In genomic region chr2:27715318-27716165, GRCh38 we compare ENCODE assay signal across 8 cellular contexts. TPM values are rescaled to one million over a fixed set of nuclear protein-coding genes. Genes with fewer than 3 reads are reported as not detected.
DNase-seq lines count a peak whose midpoint lies in the region; ATAC-seq and TF ChIP-seq lines count a peak whose summit lies in the region.

No MANE protein-coding gene starts in this region.

- no peak for TF ChIP-seq CTCF in Panc1 (IDR thresholded peaks at IDR 0.05)
- TF ChIP-seq CTCF in mammary epithelial cell (conservative IDR thresholded peaks at IDR 0.05 in 1 of 2, IDR thresholded peaks at IDR 0.05 in 1 of 2; ENCODE audit: extremely low read depth in 1 of 2, insufficient read depth in 1 of 2, low read depth in 1 of 2, low read length in 2 of 2) = no peak
- no peak for TF ChIP-seq CTCF in smooth muscle cell (IDR thresholded peaks at IDR 0.05; ENCODE audit: borderline replicate concordance, insufficient read depth, poor library complexity, severe bottlenecking)

- WGBS in mammary epithelial cell (ENCODE audit: low coverage, missing lambda C conversion rate) = 5% methylated on average over 16 of the region's 50 CpGs
- 2% methylated on average over 26 of the region's 50 CpGs for WGBS in smooth muscle cell (ENCODE audit: low lambda C conversion rate)

- H3K9me3 ChIP-seq in Panc1 (ENCODE audit: control insufficient read depth, insufficient read depth, low read depth, low read length) (no peaks in the 10 kb centered on the region), mammary epithelial cell (replicated peaks; ENCODE audit: insufficient read depth, low read length) (no peaks in the 10 kb centered on the region), smooth muscle cell (replicated peaks; ENCODE audit: low read depth) (no peaks in the 10 kb centered on the region)

- peaks cover 6% of the 10 kb centered on the region for H3F3A ChIP-seq in smooth muscle cell (ENCODE audit: low read depth)

- no peaks in the 10 kb centered on the region for H4K20me1 ChIP-seq in mammary epithelial cell (ENCODE audit: insufficient read depth, low read length)
- no peaks in the 10 kb centered on the region for H4K20me1 ChIP-seq in smooth muscle cell (ENCODE audit: low read depth)

- no peaks in the 10 kb centered on the region for H3K36me3 ChIP-seq in Panc1 (ENCODE audit: control insufficient read depth, insufficient read depth, low read length)
- no peaks in the 10 kb centered on the region for H3K36me3 ChIP-seq in mammary epithelial cell (ENCODE audit: insufficient read depth, low read length)
- H3K36me3 ChIP-seq in smooth muscle cell (ENCODE audit: low read depth) = no peaks in the 10 kb centered on the region

- POLR2A ChIA-PET in Panc1 (lab: Charles Lee) = no interaction called here

- H2AFZ ChIP-seq in mammary epithelial cell (ENCODE audit: low read depth, low read length) (peak overlapping the region; percentile 79), smooth muscle cell (ENCODE audit: low read depth) (peak overlapping the region; percentile 97)

- CTCF ChIA-PET in Panc1 (lab: Charles Lee) = no interaction called here
- CTCF ChIA-PET in mammary epithelial cell (lab: Charles Lee; ENCODE audit: low non-redundant PET) = no interaction called here

- DNase-seq in GM03348 (ENCODE audit: low spot score) (peak; percentile 78), Panc1 (ENCODE audit: low read depth, low spot score) (no peak), mammary epithelial cell (no peak), iPS-NIHi7 (ENCODE audit: extremely low spot score) (peak; percentile 62), smooth muscle cell (lab: John Stamatoyannopoulos, UW; ENCODE audit: unreplicated experiment) (no peak), HuH-7 (ENCODE audit: low spot score) (no peak), NCI-H2029 (lab: John Stamatoyannopoulos, UW) (no peak)

- intact Hi-C loops in Panc1 (cut with micrococcal nuclease; ENCODE audit: unreplicated experiment) = no loop called here
- intact Hi-C loops in mammary epithelial cell (cut with micrococcal nuclease) = no loop called here

- H3K4me1 ChIP-seq in Panc1 (ENCODE audit: control insufficient read depth, insufficient read depth, low read length) (peaks cover 18% of the 10 kb centered on the region), mammary epithelial cell (ENCODE audit: insufficient read depth, low read length) (peaks cover 49% of the 10 kb centered on the region), smooth muscle cell (ENCODE audit: low read depth) (peaks cover 11% of the 10 kb centered on the region)

- peak overlapping the region; percentile 46 for H3K4me3 ChIP-seq in Panc1 (ENCODE audit: low read depth in 2 of 2, low read length in 2 of 2)
- H3K4me3 ChIP-seq in mammary epithelial cell (replicated peaks in 1 of 3; ENCODE audit: insufficient read depth in 1 of 3, low read depth in 2 of 3, low read length in 3 of 3) = peak overlapping the region in 1 of 3 experiments; percentile 11
- peak overlapping the region; percentile 58 for H3K4me3 ChIP-seq in smooth muscle cell

- peak; percentile 54 for ATAC-seq in Panc1
- no peak for ATAC-seq in GM19455 (IDR thresholded peaks at IDR 0.05; ENCODE audit: unreplicated experiment)

- no TSS peak for BruUV-seq in Panc1 (replicated peaks; lab: Mats Ljungman, UMichigan)
- BruUV-seq in mammary epithelial cell (replicated peaks; lab: Mats Ljungman, UMichigan) = no TSS peak

- dilution Hi-C loops in mammary epithelial cell (cut with HindIII; ENCODE audit: low sequenced_read_pairs) = loop anchor here (25.0 kb wide), 1 partner anchor 697 kb away; no protein-coding TSS in a partner anchor

- H3K27me3 ChIP-seq in Panc1 (ENCODE audit: control insufficient read depth, insufficient read depth, low read length) (no peaks in the 10 kb centered on the region), mammary epithelial cell (ENCODE audit: insufficient read depth, low read length) (no peaks in the 10 kb centered on the region), smooth muscle cell (ENCODE audit: low read depth) (no peaks in the 10 kb centered on the region)

- in situ Hi-C loops in Panc1 (cut with HindIII; ENCODE audit: low pct_unique_long_range_greater_than_20kb, low sequenced_read_pairs) (no loop called here), mammary epithelial cell (cut with MboI; ENCODE audit: low sequenced_read_pairs in 2 of 2) (no loop called here)

- no peak overlapping the region for H3K9ac ChIP-seq in mammary epithelial cell (ENCODE audit: insufficient read depth, low read length)
- peak overlapping the region; percentile 53 for H3K9ac ChIP-seq in smooth muscle cell (ENCODE audit: low read depth)

- peak overlapping the region; percentile 77 for H3K4me2 ChIP-seq in mammary epithelial cell (ENCODE audit: insufficient read depth, low read depth, low read length)
- peak overlapping the region; percentile 97 for H3K4me2 ChIP-seq in smooth muscle cell

- peak overlapping the region; percentile 35; the same call in 1 of the 2 replicates for H3K27ac ChIP-seq in Panc1 (ENCODE audit: low read length)
- no peak overlapping the region for H3K27ac ChIP-seq in mammary epithelial cell (ENCODE audit: insufficient read depth, low read depth, low read length)
- peak overlapping the region; percentile 68 for H3K27ac ChIP-seq in smooth muscle cell (ENCODE audit: low read depth)

- H3K79me2 ChIP-seq in mammary epithelial cell (ENCODE audit: insufficient read depth, low read length) = no peaks in the 10 kb centered on the region
- H3K79me2 ChIP-seq in smooth muscle cell (ENCODE audit: low read depth) = no peaks in the 10 kb centered on the region

RNA-seq across cellular contexts. Expression of gene SLC4A1AP, which starts 51.9 kb away (rescaled TPM):
- total RNA-seq in Panc1 (2021; ENCODE audit: unreplicated experiment) (22.2 TPM), mammary epithelial cell (10 to 100 TPM; 23.8 to 26.1 TPM), smooth muscle cell (27.5 and 28.7 TPM in 2 replicates)
- 16.0 TPM for polyA plus RNA-seq in Panc1 (2012; ENCODE audit: insufficient read length)
- polyA plus RNA-seq in mammary epithelial cell (10.9 TPM), smooth muscle cell (26.2 and 29.7 TPM in 2 replicates)
- 5.4 TPM for polyA minus RNA-seq in mammary epithelial cell

RNA-seq across cellular contexts. Expression of gene SUPT7L, which starts 52.1 kb away (rescaled TPM):
- total RNA-seq in Panc1 (2021; ENCODE audit: unreplicated experiment) = 22.4 TPM
- 22.0 TPM for polyA plus RNA-seq in Panc1 (2012; ENCODE audit: insufficient read length)
- total RNA-seq in mammary epithelial cell = 10 to 100 TPM; 31.2 to 46.2 TPM
- 28.8 TPM for polyA plus RNA-seq in mammary epithelial cell
- polyA minus RNA-seq in mammary epithelial cell = 13.9 TPM
- 27.6 and 29.8 TPM in 2 replicates for total RNA-seq in smooth muscle cell
- 18.9 and 27.9 TPM in 2 replicates for polyA plus RNA-seq in smooth muscle cell

RNA-seq across cellular contexts. Expression of gene MRPL33, which starts 56.0 kb away (rescaled TPM):
- total RNA-seq in Panc1 (2021; ENCODE audit: unreplicated experiment) (61.6 TPM), mammary epithelial cell (10 to 100 TPM; 40.2 to 83.6 TPM), smooth muscle cell (94.5 and 142 TPM in 2 replicates)
- polyA plus RNA-seq in Panc1 (2012; ENCODE audit: insufficient read length) = 51.7 TPM
- polyA plus RNA-seq in mammary epithelial cell (61.7 TPM), smooth muscle cell (192 and 193 TPM in 2 replicates)
- polyA minus RNA-seq in mammary epithelial cell = 1.9 TPM

Comparison
In these comparisons a context has a peak if more than half of its experiments do, and no peak if none do; other contexts are left out.
1. DNase-seq: peak in GM03348 (single experiment) and iPS-NIHi7 (single experiment); none in Panc1 (single experiment), mammary epithelial cell (single experiment), smooth muscle cell (single experiment), HuH-7 (single experiment) and NCI-H2029 (single experiment).